7 cellular contexts compared by ENCODE assay signal in genomic region chr9:35103660-35104191, GRCh38. TPM values are rescaled to one million over a fixed set of nuclear protein-coding genes. Genes with fewer than 3 reads are reported as not detected.
A peak's percentile ranks its signal among the peaks of the same experiment; 100 is the strongest.
DNase-seq lines count a peak whose midpoint lies in the region; ATAC-seq and TF ChIP-seq lines count a peak whose summit lies in the region.

No MANE protein-coding gene starts in this region.

- H4K8ac ChIP-seq in IMR-90 (ENCODE audit: low read depth in 2 of 2, low read length in 2 of 2) = peak overlapping the region; percentile 11 to 62; a peak in 2 of 4 replicates

- no peak overlapping the region for H2BK120ac ChIP-seq in IMR-90 (ENCODE audit: low read depth, low read length)

- H3K4me3 ChIP-seq in IMR-90 (ENCODE audit: insufficient read depth, low read depth, low read length) (no peak overlapping the region), iPS-18c (ENCODE audit: insufficient read depth, low read depth, low read length) (peak overlapping the region; percentile 75), stomach (peak overlapping the region; percentile 72 to 90 (median 80))

- H3K14ac ChIP-seq in IMR-90 (replicated peaks; ENCODE audit: low read depth, low read length) = no peak overlapping the region

- H3K36me3 Mint-ChIP-seq in activated naive CD8-positive, alpha-beta T cell treated with anti-CD3 and anti-CD28 coated beads, Interleukin-2, amount 50 U/mL, for 24 hours (ENCODE audit: low read depth) = peaks cover 31% of the 10 kb centered on the region

- DNase-seq in IMR-90 (no peak), stomach (no peak), NCI-H446 treated with DMSO at 0.1 percent for 48 hours (lab: John Stamatoyannopoulos, UW) (no peak), NCI-H2196 (lab: John Stamatoyannopoulos, UW; ENCODE audit: unreplicated experiment) (no peak)
- DNase-seq in activated naive CD8-positive, alpha-beta T cell treated with anti-CD3 and anti-CD28 coated beads, Interleukin-2, amount 50 U/mL, for 24 hours = no peak

- no peaks in the 10 kb centered on the region for H3K27me3 Mint-ChIP-seq in activated naive CD8-positive, alpha-beta T cell treated with anti-CD3 and anti-CD28 coated beads, Interleukin-2, amount 50 U/mL, for 24 hours

- no peak overlapping the region for H3K56ac ChIP-seq in IMR-90 (ENCODE audit: extremely low read depth, insufficient read depth, low read length)

- H2AK9ac ChIP-seq in IMR-90 (replicated peaks; ENCODE audit: low read depth, low read length, poor library complexity) = peak overlapping the region; percentile 34

- 0% methylated on average over 3 of the region's 5 CpGs; no CpG with 5 or more reads in 1 of the 2 experiments for WGBS in IMR-90 (ENCODE audit: extremely low coverage in 2 of 2, insufficient read length in 1 of 2), 2 experiments
- WGBS in stomach, 5 donors = 31 to 40% (median 38%) methylated on average over 5 of the region's 5 CpGs

- POLR2A ChIA-PET in IMR-90 (lab: Charles Lee; ENCODE audit: unreplicated experiment) = interaction anchor here (1.1 kb wide), 2 partner anchors 24 to 217 kb away, joined by 3 to 4 read pairs; partner anchors contain the start of gene FANCG

- no peak overlapping the region for H2BK20ac ChIP-seq in IMR-90 (ENCODE audit: low read depth, low read length)

- peak overlapping the region; percentile 92 for H3K27ac Mint-ChIP-seq in activated naive CD8-positive, alpha-beta T cell treated with anti-CD3 and anti-CD28 coated beads, Interleukin-2, amount 50 U/mL, for 24 hours

- H2BK5ac ChIP-seq in IMR-90 (ENCODE audit: low read depth, low read length, poor library complexity, severe bottlenecking) = no peak overlapping the region

- H3K4me1 Mint-ChIP-seq in activated naive CD8-positive, alpha-beta T cell treated with anti-CD3 and anti-CD28 coated beads, Interleukin-2, amount 50 U/mL, for 24 hours = peaks cover 31% of the 10 kb centered on the region

- H3K23ac ChIP-seq in IMR-90 (ENCODE audit: low read depth, low read length) = no peak overlapping the region

- peak overlapping the region; percentile 98 for H3K4me3 Mint-ChIP-seq in activated naive CD8-positive, alpha-beta T cell treated with anti-CD3 and anti-CD28 coated beads, Interleukin-2, amount 50 U/mL, for 24 hours

- peaks cover 54% of the 10 kb centered on the region for H3K36me3 ChIP-seq in IMR-90 (ENCODE audit: control insufficient read depth, insufficient read depth, low read length)
- H3K36me3 ChIP-seq in stomach = peaks cover 46 to 75% (median 71%) of the 10 kb centered on the region in 4 donors

- BruUV-seq in IMR-90 (replicated peaks; lab: Mats Ljungman, UMichigan) = no TSS peak

- H3K27me3 ChIP-seq in IMR-90 (ENCODE audit: control insufficient read depth, insufficient read depth, low read length) (no peaks in the 10 kb centered on the region), stomach (no peaks in the 10 kb centered on the region)

- H3K9me3 Mint-ChIP-seq in activated naive CD8-positive, alpha-beta T cell treated with anti-CD3 and anti-CD28 coated beads, Interleukin-2, amount 50 U/mL, for 24 hours = no peaks in the 10 kb centered on the region

- H4K20me1 ChIP-seq in IMR-90 (ENCODE audit: insufficient read depth, low read length) = no peaks in the 10 kb centered on the region

- H2AFZ ChIP-seq in IMR-90 (replicated peaks; ENCODE audit: low read length, poor library complexity) = peak overlapping the region; percentile 87

- H2BK15ac ChIP-seq in IMR-90 (ENCODE audit: low read depth, low read length) = no peak overlapping the region

- H3K4me1 ChIP-seq in IMR-90 (ENCODE audit: control insufficient read depth, insufficient read depth, low read length) (peaks cover 8% of the 10 kb centered on the region; the same call in 1 of the 2 replicates), stomach (peaks cover 18 to 38% (median 28%) of the 10 kb centered on the region in 4 donors)

- H3K9me3 ChIP-seq in IMR-90 (ENCODE audit: control insufficient read depth, insufficient read depth, low read length) (no peaks in the 10 kb centered on the region), iPS-18c (ENCODE audit: control insufficient read depth, insufficient read depth, low read length) (no peaks in the 10 kb centered on the region), stomach (no peaks in the 10 kb centered on the region)

- no peak overlapping the region; the same call in 1 of the 2 replicates for H2AK5ac ChIP-seq in IMR-90 (ENCODE audit: low read depth, low read length)

- ATAC-seq in IMR-90 (ENCODE audit: low read depth) (no peak), GM18909 (IDR thresholded peaks at IDR 0.05; ENCODE audit: poor library complexity, unreplicated experiment) (no peak)
- no peak for ATAC-seq in activated naive CD8-positive, alpha-beta T cell treated with anti-CD3 and anti-CD28 coated beads, Interleukin-2, amount 50 U/mL, for 24 hours

- peak overlapping the region; percentile 71 for H3K4me2 ChIP-seq in IMR-90 (ENCODE audit: low read depth, low read length)

- TF ChIP-seq CTCF in IMR-90 (conservative IDR thresholded peaks at IDR 0.05; ENCODE audit: low read depth, low read length) (no peak), stomach (IDR thresholded peaks at IDR 0.05) (no peak)

- H3K79me1 ChIP-seq in IMR-90 (ENCODE audit: low read depth in 1 of 2, low read length in 2 of 2) = peaks cover 16 to 35% of the 10 kb centered on the region in 2 experiments

- intact Hi-C loops in IMR-90 (cut with micrococcal nuclease) = no loop called here
- intact Hi-C loops in stomach (cut with DNase I; ENCODE audit: low total_unique reads) = no loop called here

- TF ChIP-seq EP300 in stomach (IDR thresholded peaks at IDR 0.05) = no peak

- H3K27ac ChIP-seq in IMR-90 (ENCODE audit: insufficient read depth, low read length) (no peak overlapping the region), stomach (peak overlapping the region; percentile 81 to 91 (median 89))

- TF ChIP-seq POLR2A in IMR-90 (IDR thresholded peaks at IDR 0.05; ENCODE audit: low read depth, low read length) = no peak
- no peak for TF ChIP-seq POLR2A in stomach (IDR thresholded peaks at IDR 0.05)

- peak overlapping the region; percentile 48; the same call in 1 of the 2 replicates for H3K9ac ChIP-seq in IMR-90 (ENCODE audit: low read depth, low read length)

- H3K4ac ChIP-seq in IMR-90 (ENCODE audit: low read depth, low read length) = no peak overlapping the region

- no peak for TF ChIP-seq RAD21 in IMR-90 (IDR thresholded peaks at IDR 0.05; ENCODE audit: low read length)

- H3K18ac ChIP-seq in IMR-90 (ENCODE audit: low read depth, low read length) = no peak overlapping the region

- in situ Hi-C loops in IMR-90 (cut with MboI; ENCODE audit: low sequenced_read_pairs) = no loop called here

- no peak overlapping the region for H4K91ac ChIP-seq in IMR-90 (ENCODE audit: insufficient read depth, low read depth, low read length)

- CTCF ChIA-PET in IMR-90 (lab: Yijun Ruan, JAX) = interaction anchor here (1.1 kb wide), 1 partner anchor 10 kb away, joined by 3 read pairs; no protein-coding TSS in a partner anchor

- peaks cover 12% of the 10 kb centered on the region for H3K9me1 ChIP-seq in IMR-90 (ENCODE audit: insufficient read depth, low read length)

- dilution Hi-C loops in IMR-90 (cut with HindIII; ENCODE audit: low sequenced_read_pairs, unreplicated experiment) = no loop called here

- no peak overlapping the region for H4K5ac ChIP-seq in IMR-90 (ENCODE audit: low read depth, low read length)

TF ChIP-seq in IMR-90, 13 proteins besides CTCF, POLR2A, EP300 and RAD21 (continues in another document):
- no peak for TF ChIP-seq MAFK (IDR thresholded peaks at IDR 0.05; ENCODE audit: low read depth, low read length)
- no peak for TF ChIP-seq RCOR1 (IDR thresholded peaks at IDR 0.05; ENCODE audit: insufficient replicate concordance, low read length)
- no peak for TF ChIP-seq ELK1 (IDR thresholded peaks at IDR 0.05; ENCODE audit: borderline replicate concordance, low read depth, low read length)
- no peak for TF ChIP-seq FOS (IDR thresholded peaks at IDR 0.05; ENCODE audit: low read depth, low read length)

RNA-seq across cellular contexts. Expression of gene STOML2, which starts 0.8 kb away (rescaled TPM):
- total RNA-seq in IMR-90 (2012; rRNA removed) = 232 and 250 TPM in 2 replicates
- polyA plus RNA-seq in IMR-90 (2012; rRNA removed) = 177 and 179 TPM in 2 replicates
- 166 and 206 TPM in 2 replicates for polyA plus RNA-seq in IMR-90 (2012; cell fraction: cytosol; rRNA removed)
- 101 and 114 TPM in 2 replicates for polyA plus RNA-seq in IMR-90 (2012; cell fraction: nucleus; rRNA removed; ENCODE audit: low replicate concordance)
- 10 to 100 TPM; 19.3 to 80.8 (median 52.7) TPM for total RNA-seq in stomach
- polyA plus RNA-seq in stomach = 100 to 1,000 TPM in 1 of 3 donors, 10 to 100 TPM in 2; 93.7 to 126 (median 99.6) TPM

RNA-seq across cellular contexts. Expression of gene PIGO, which starts 7.3 kb away (rescaled TPM):
- total RNA-seq in IMR-90 (2012; rRNA removed) (8.1 and 9.3 TPM in 2 replicates), stomach (10 to 100 TPM; 12.9 to 26.2 (median 15.6) TPM)
- polyA plus RNA-seq in IMR-90 (2012; rRNA removed) (17.9 and 18.2 TPM in 2 replicates), stomach (10 to 100 TPM in 2 of 3 donors, 1 to 10 TPM in 1; 4.3 to 17.9 (median 14.3) TPM)
- polyA plus RNA-seq in IMR-90 (2012; cell fraction: cytosol; rRNA removed) = 12.1 and 14.7 TPM in 2 replicates
- 44.2 and 48.5 TPM in 2 replicates for polyA plus RNA-seq in IMR-90 (2012; cell fraction: nucleus; rRNA removed; ENCODE audit: low replicate concordance)

RNA-seq across cellular contexts. Expression of gene ATOSB, which starts 11.9 kb away (rescaled TPM):
- total RNA-seq in IMR-90 (2012; rRNA removed) = 12.0 and 13.3 TPM in 2 replicates
- polyA plus RNA-seq in IMR-90 (2012; rRNA removed) = 37.7 and 40.2 TPM in 2 replicates
- 26.8 and 29.7 TPM in 2 replicates for polyA plus RNA-seq in IMR-90 (2012; cell fraction: cytosol; rRNA removed)
- 47.1 and 62.1 TPM in 2 replicates for polyA plus RNA-seq in IMR-90 (2012; cell fraction: nucleus; rRNA removed; ENCODE audit: low replicate concordance)
- total RNA-seq in stomach = 10 to 100 TPM in 4 of 5 donors, 1 to 10 TPM in 1; 8.6 to 63.0 (median 24.9) TPM
- polyA plus RNA-seq in stomach = 10 to 100 TPM; 10.3 to 13.7 (median 12.9) TPM

RNA-seq across cellular contexts. Expression of gene FANCG, which starts 24.0 kb away (rescaled TPM):
- total RNA-seq in IMR-90 (2012; rRNA removed) (13.9 and 16.1 TPM in 2 replicates), stomach (10 to 100 TPM in 3 of 5 donors, 1 to 10 TPM in 2; 1.3 to 30.9 (median 15.8) TPM)
- polyA plus RNA-seq in IMR-90 (2012; rRNA removed) (19.3 and 20.4 TPM in 2 replicates), stomach (10 to 100 TPM; 11.8 to 29.8 (median 17.1) TPM)
- polyA plus RNA-seq in IMR-90 (2012; cell fraction: cytosol; rRNA removed) = 7.4 and 21.5 TPM in 2 replicates
- 58.3 and 59.6 TPM in 2 replicates for polyA plus RNA-seq in IMR-90 (2012; cell fraction: nucleus; rRNA removed; ENCODE audit: low replicate concordance)

RNA-seq across cellular contexts. Expression of gene VCP, which starts 31.3 kb away (rescaled TPM):
- 492 and 516 TPM in 2 replicates for total RNA-seq in IMR-90 (2012; rRNA removed)
- polyA plus RNA-seq in IMR-90 (2012; rRNA removed) = 291 and 292 TPM in 2 replicates
- 120 and 175 TPM in 2 replicates for polyA plus RNA-seq in IMR-90 (2012; cell fraction: cytosol; rRNA removed)
- polyA plus RNA-seq in IMR-90 (2012; cell fraction: nucleus; rRNA removed; ENCODE audit: low replicate concordance) = 208 and 316 TPM in 2 replicates
- total RNA-seq in stomach = 100 to 1,000 TPM; 113 to 238 (median 146) TPM
- 10 to 100 TPM; 53.2 to 60.5 (median 53.5) TPM for polyA plus RNA-seq in stomach
